ENCODE assay signal across 8 cellular contexts in the genomic region with DNA sequence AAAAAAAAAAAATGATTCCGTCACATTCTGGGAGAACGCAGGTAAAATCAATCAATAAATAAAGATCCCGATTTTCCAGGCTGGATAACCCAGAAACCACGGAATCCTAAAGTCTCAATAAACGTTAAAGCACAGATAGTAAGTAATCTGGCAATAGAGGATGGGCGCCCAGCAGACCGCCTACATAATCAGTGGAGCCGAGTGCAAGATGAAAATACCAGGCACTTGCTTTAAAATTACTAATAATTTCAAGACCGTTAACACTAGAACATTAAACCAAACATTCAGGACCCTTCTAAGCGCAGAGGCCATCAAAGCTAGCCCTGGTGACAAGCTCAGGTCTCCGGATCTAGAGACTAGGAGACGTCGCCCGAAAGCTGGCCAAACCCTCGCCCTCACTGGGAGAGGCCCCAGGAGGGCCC. TPM values are rescaled to one million over a fixed set of nuclear protein-coding genes. Genes with fewer than 3 reads are reported as not detected.
DNase-seq lines count a peak whose midpoint lies in the region; ATAC-seq and TF ChIP-seq lines count a peak whose summit lies in the region.

No MANE protein-coding gene starts in this region.

- intact Hi-C loops in esophagus squamous epithelium (cut with DNase I) = no loop called here

- H3K36me3 Mint-ChIP-seq in progenitor cell of endocrine pancreas (ENCODE audit: insufficient read depth) = peaks cover 4% of the 10 kb centered on the region

- peaks cover 8% of the 10 kb centered on the region for H3K36me3 ChIP-seq in SJCRH30
- H3K36me3 ChIP-seq in esophagus squamous epithelium = peaks cover under 1 to 19% (median 2%) of the 10 kb centered on the region in 3 donors

- DNase-seq in SJCRH30 (no peak), esophagus squamous epithelium (lab: John Stamatoyannopoulos, UW) (no peak), progenitor cell of endocrine pancreas (ENCODE audit: low spot score, unreplicated experiment) (no peak), NCI-H128 (lab: John Stamatoyannopoulos, UW; ENCODE audit: unreplicated experiment) (no peak), GM10248 (ENCODE audit: extremely low spot score) (no peak)
- DNase-seq in activated CD4-positive, CD25-positive, alpha-beta regulatory T cell treated with anti-CD3 and anti-CD28 coated beads, Interleukin-2, amount 50 U/mL, for 72 hours = no peak

- no peaks in the 10 kb centered on the region for H3K27me3 Mint-ChIP-seq in progenitor cell of endocrine pancreas

- H3K4me1 ChIP-seq in SJCRH30 (peaks cover 9% of the 10 kb centered on the region), esophagus squamous epithelium (peaks cover 12 to 38% (median 17%) of the 10 kb centered on the region in 3 donors)

- 15% methylated on average over 10 to 13 of the region's 15 CpGs for WGBS in esophagus squamous epithelium, 2 donors

- TF ChIP-seq POLR2A in esophagus squamous epithelium (IDR thresholded peaks at IDR 0.05) = no peak

- H3K27ac ChIP-seq in SJCRH30 (peak overlapping the region; percentile 97), esophagus squamous epithelium (peak overlapping the region; percentile 96 to 99 (median 99))

- peaks cover 18% of the 10 kb centered on the region for H3K4me1 Mint-ChIP-seq in progenitor cell of endocrine pancreas (ENCODE audit: low read depth)

- H3K4me3 ChIP-seq in GM08714 (ENCODE audit: low read length) (peak overlapping the region; percentile 64), SJCRH30 (peak overlapping the region; percentile 92), esophagus squamous epithelium (peak overlapping the region; percentile 46 to 84 (median 68))

- H3K27me3 ChIP-seq in SJCRH30 (no peaks in the 10 kb centered on the region), esophagus squamous epithelium (no peaks in the 10 kb centered on the region)

- TF ChIP-seq CTCF in esophagus squamous epithelium (IDR thresholded peaks at IDR 0.05) = no peak
- TF ChIP-seq CTCF in progenitor cell of endocrine pancreas (IDR thresholded peaks at IDR 0.05; ENCODE audit: unreplicated experiment) = no peak
- no peak for TF ChIP-seq CTCF in GM10248 (IDR thresholded peaks at IDR 0.05; ENCODE audit: control extremely low read depth, extremely low read depth, low read depth, missing control alignments)

- CTCF ChIA-PET in GM10248 (lab: Yijun Ruan, JAX) = interaction anchor here (1.0 to 6.1 kb wide), 12 partner anchors 10 to 481 kb away, joined by 3 to 46 read pairs (median 8); partner anchors contain the start of genes DHRS4, IRF9, PCK2 and PSME2

- ATAC-seq in GM18520 (IDR thresholded peaks at IDR 0.05; ENCODE audit: unreplicated experiment) = no peak

- POLR2A ChIA-PET in GM10248 (lab: Yijun Ruan, JAX) = interaction anchor here (1.1 to 3.1 kb wide), 7 partner anchors 10 to 48 kb away, joined by 3 to 29 read pairs (median 18); partner anchors contain the start of genes IRF9, PCK2, PSME1 and PSME2

- no peaks in the 10 kb centered on the region for H3K9me3 Mint-ChIP-seq in progenitor cell of endocrine pancreas (ENCODE audit: low read depth)

- H3K4me3 Mint-ChIP-seq in progenitor cell of endocrine pancreas (ENCODE audit: low read depth) = peak overlapping the region; percentile 89

- H3K27ac Mint-ChIP-seq in progenitor cell of endocrine pancreas = peak overlapping the region; percentile 99

- H3K9me3 ChIP-seq in SJCRH30 (replicated peaks) (no peaks in the 10 kb centered on the region), esophagus squamous epithelium (no peaks in the 10 kb centered on the region)

RNA-seq across cellular contexts. Expression of gene DCAF11, which starts 1.2 kb away (rescaled TPM):
- total RNA-seq in SJCRH30 (2014; rRNA removed; shearing (Covaris generic)) = 75.2 and 82.0 TPM in 2 replicates
- total RNA-seq in esophagus squamous epithelium (100 to 1,000 TPM in 1 of 4 donors, 10 to 100 TPM in 3; 55.4 to 114 (median 79.3) TPM), progenitor cell of endocrine pancreas (79.7 and 80.9 TPM in 2 replicates)

RNA-seq across cellular contexts. Expression of gene NRL, which starts 1.4 kb away (rescaled TPM):
- 3.5 and 4.4 TPM in 2 replicates for total RNA-seq in SJCRH30 (2014; rRNA removed; shearing (Covaris generic))
- 1 to 10 TPM in 3 of 4 donors, under 1 TPM in 1; 0.79 to 4.5 (median 3.3) TPM for total RNA-seq in esophagus squamous epithelium
- total RNA-seq in progenitor cell of endocrine pancreas = 2.3 and 2.8 TPM in 2 replicates

RNA-seq across cellular contexts. Expression of gene FITM1, which starts 17.1 kb away (rescaled TPM):
- 137 and 161 TPM in 2 replicates for total RNA-seq in SJCRH30 (2014; rRNA removed; shearing (Covaris generic))
- 1 to 10 TPM in 1 of 4 donors, under 1 TPM in 2, not detected in 1; 0.42 to 3.7 (median 0.95) TPM for total RNA-seq in esophagus squamous epithelium
- total RNA-seq in progenitor cell of endocrine pancreas = 1.7 and 1.9 TPM in 2 replicates

RNA-seq across cellular contexts. Expression of gene PCK2, which starts 19.3 kb away (rescaled TPM):
- 14.9 and 16.2 TPM in 2 replicates for total RNA-seq in SJCRH30 (2014; rRNA removed; shearing (Covaris generic))
- total RNA-seq in esophagus squamous epithelium (10 to 100 TPM; 10.5 to 13.5 (median 12.8) TPM), progenitor cell of endocrine pancreas (29.7 and 34.7 TPM in 2 replicates)

RNA-seq across cellular contexts. Expression of gene PSME1, which starts 22.6 kb away (rescaled TPM):
- total RNA-seq in SJCRH30 (2014; rRNA removed; shearing (Covaris generic)) = 118 and 120 TPM in 2 replicates
- total RNA-seq in esophagus squamous epithelium = 100 to 1,000 TPM; 100 to 256 (median 116) TPM
- total RNA-seq in progenitor cell of endocrine pancreas = 101 and 103 TPM in 2 replicates

Comparison
In these comparisons a context has a peak if more than half of its experiments do, and no peak if none do; other contexts are left out.
1. RNA of gene FITM1, which starts 17.1 kb away (total RNA-seq): 137 to 161 TPM in SJCRH30; 1.7 to 1.9 TPM in progenitor cell of endocrine pancreas and 0.42 to 3.7 TPM in esophagus squamous epithelium; every median in the first group is over 10 times any median in the second.
2. Peak in every context shown above with its lines, with median percentiles within 50 percentile points of each other: H3K4me3 ChIP-seq.